Comparison of ENCODE assay signal across 19 cellular contexts in genomic region chr15:62644216-62644873, GRCh38.
"Had no signal": no experiment of that assay in that cellular context is flagged by ENCODE, and none has a peak within 500 bp of the region (broad histone marks: within the 10 kb centered on the region; RNA-seq: fewer than 3 reads in every experiment).

No MANE protein-coding gene starts in this region.

- H3K9me3 Mint-ChIP-seq: activated CD8-positive, alpha-beta T cell treated with anti-CD3 and anti-CD28 coated beads for 36 hours; activated naive CD4-positive, alpha-beta T cell treated with anti-CD3 and anti-CD28 coated beads, Interleukin-2, amount 50 U/mL, for 24 hours; activated T-cell treated with anti-CD3 and anti-CD28 coated beads, Interleukin-2, amount 50 U/mL, for 4 hours; central memory CD8-positive, alpha-beta T cell had no signal

- DNase-seq: activated CD4-positive, alpha-beta T cell treated with anti-CD3 and anti-CD28 coated beads for 36 hours; activated CD8-positive, alpha-beta T cell treated with anti-CD3 and anti-CD28 coated beads for 36 hours; activated effector memory CD4-positive, alpha-beta T cell treated with anti-CD3 and anti-CD28 coated beads, Interleukin-2, amount 50 U/mL, for 16 hours; activated T-cell treated with anti-CD3 and anti-CD28 coated beads, Interleukin-2, amount 50 U/mL, for 4 hours; cortex of kidney; effector memory CD4-positive, alpha-beta T cell; foreskin keratinocyte; heart right ventricle; left colon; lower lobe of right lung; nucleus accumbens; stimulated activated naive CD8-positive, alpha-beta T cell treated with anti-CD3 and anti-CD28 coated beads, Interleukin-15, Interleukin-2, amounts not matched to agents 100 U/mL and 50 U/mL, for 24 hours; upper lobe of left lung had no signal

- H3K36me3 ChIP-seq: lower lobe of right lung, right atrium auricular region, suprapubic skin, upper lobe of left lung had no signal

- H3K27ac Mint-ChIP-seq: activated CD4-positive, alpha-beta T cell treated with anti-CD3 and anti-CD28 coated beads for 36 hours; activated CD8-positive, alpha-beta T cell treated with anti-CD3 and anti-CD28 coated beads for 36 hours; activated naive CD4-positive, alpha-beta T cell treated with anti-CD3 and anti-CD28 coated beads, Interleukin-2, amount 50 U/mL, for 24 hours had no signal

- H3K9me3 ChIP-seq: heart right ventricle, lower lobe of right lung, right atrium auricular region, suprapubic skin, upper lobe of left lung had no signal

- H3K27me3 ChIP-seq: foreskin keratinocyte, heart right ventricle, right atrium auricular region, suprapubic skin, upper lobe of left lung had no signal

- H3K4me3 Mint-ChIP-seq: activated CD4-positive, alpha-beta T cell treated with anti-CD3 and anti-CD28 coated beads for 36 hours; activated CD8-positive, alpha-beta T cell treated with anti-CD3 and anti-CD28 coated beads for 36 hours; activated naive CD4-positive, alpha-beta T cell treated with anti-CD3 and anti-CD28 coated beads, Interleukin-2, amount 50 U/mL, for 24 hours; activated T-cell treated with anti-CD3 and anti-CD28 coated beads, Interleukin-2, amount 50 U/mL, for 4 hours; central memory CD8-positive, alpha-beta T cell had no signal

- H3K27ac ChIP-seq: foreskin keratinocyte, heart right ventricle, lower lobe of right lung, right atrium auricular region, suprapubic skin, upper lobe of left lung, VCaP had no signal

- H3K4me1 ChIP-seq: lower lobe of right lung, upper lobe of left lung had no signal

- ATAC-seq: activated CD4-positive, alpha-beta T cell treated with anti-CD3 and anti-CD28 coated beads for 36 hours; activated CD8-positive, alpha-beta T cell treated with anti-CD3 and anti-CD28 coated beads for 36 hours; activated T-cell treated with anti-CD3 and anti-CD28 coated beads, Interleukin-2, amount 50 U/mL, for 4 hours; foreskin keratinocyte; left colon; lower lobe of right lung; SK-N-SH treated with all-trans-retinoic acid at 6 μM for 48 hours; stimulated activated naive CD8-positive, alpha-beta T cell treated with anti-CD3 and anti-CD28 coated beads, Interleukin-15, Interleukin-2, amounts not matched to agents 100 U/mL and 50 U/mL, for 24 hours had no signal

- H3K4me3 ChIP-seq: heart right ventricle, lower lobe of right lung, right atrium auricular region, suprapubic skin, upper lobe of left lung had no signal

- H3K4me1 Mint-ChIP-seq: activated CD4-positive, alpha-beta T cell treated with anti-CD3 and anti-CD28 coated beads for 36 hours; activated naive CD4-positive, alpha-beta T cell treated with anti-CD3 and anti-CD28 coated beads, Interleukin-2, amount 50 U/mL, for 24 hours; central memory CD8-positive, alpha-beta T cell had no signal
